ENCODE assay signal across 30 cellular contexts in the genomic region with DNA sequence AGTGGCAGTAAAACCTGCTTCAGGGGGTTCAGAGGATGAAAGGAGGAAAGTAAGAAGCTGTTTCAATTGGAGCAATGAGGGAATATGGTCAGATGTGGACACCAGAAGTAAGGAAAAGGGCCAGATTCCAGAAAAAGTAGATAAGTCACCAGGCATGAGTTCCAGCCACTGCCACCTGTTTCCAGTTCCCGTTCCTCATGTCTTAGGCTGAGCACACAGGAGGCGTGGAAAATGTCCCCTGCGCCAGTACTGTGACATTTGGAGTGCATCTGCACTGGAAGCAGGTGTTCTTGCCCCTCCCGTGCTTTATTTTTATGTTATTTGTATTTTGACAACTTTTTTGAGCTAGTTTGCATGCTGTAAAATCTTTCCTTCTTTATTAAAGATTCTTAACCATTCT. TPM values are rescaled to one million over a fixed set of nuclear protein-coding genes. Genes with fewer than 3 reads are reported as not detected.
DNase-seq lines count a peak whose midpoint lies in the region; ATAC-seq and TF ChIP-seq lines count a peak whose summit lies in the region.
"Had no signal": no experiment of that assay in that cellular context is flagged by ENCODE, and none has a peak within 500 bp of the region (broad histone marks: within the 10 kb centered on the region; RNA-seq: fewer than 3 reads in every experiment).

No MANE protein-coding gene starts in this region.

- no peaks in the 10 kb centered on the region for H3K27me3 Mint-ChIP-seq in activated naive CD4-positive, alpha-beta T cell treated with anti-CD3 and anti-CD28 coated beads for 36 hours (ENCODE audit: low read depth)
- H3K27me3 Mint-ChIP-seq: activated naive CD8-positive, alpha-beta T cell treated with anti-CD3 and anti-CD28 coated beads, Interleukin-2, amount 50 U/mL, for 24 hours; CD8-positive, alpha-beta memory T cell had no signal

- H2AFZ ChIP-seq in OCI-LY1 (ENCODE audit: low read length) = no peak overlapping the region

- H3K4me3 ChIP-seq in OCI-LY1 (ENCODE audit: low read depth, low read length, poor library complexity, severe bottlenecking) = no peak overlapping the region
- no peak overlapping the region for H3K4me3 ChIP-seq in skeletal muscle satellite cell (ENCODE audit: low read length)
- H3K4me3 ChIP-seq: HAP-1, skin epidermis, suprapubic skin had no signal

- H3K36me3 Mint-ChIP-seq in activated naive CD4-positive, alpha-beta T cell treated with anti-CD3 and anti-CD28 coated beads for 36 hours (ENCODE audit: low read depth) = peaks cover 3% of the 10 kb centered on the region

- H3K9me3 ChIP-seq in OCI-LY1 (ENCODE audit: low read length) (no peaks in the 10 kb centered on the region), skeletal muscle satellite cell (replicated peaks; ENCODE audit: low read length) (no peaks in the 10 kb centered on the region)
- H3K9me3 ChIP-seq: BE2C, HAP-1, neutrophil, suprapubic skin had no signal

- intact Hi-C loops in activated naive CD4-positive, alpha-beta T cell treated with anti-CD3 and anti-CD28 coated beads for 36 hours (cut with micrococcal nuclease) = no loop called here

- peaks cover 11% of the 10 kb centered on the region; the same call in 1 of the 2 replicates for H3K36me3 ChIP-seq in OCI-LY1 (ENCODE audit: insufficient read depth, low read length)
- peaks cover 41% of the 10 kb centered on the region for H3K36me3 ChIP-seq in skeletal muscle satellite cell (ENCODE audit: insufficient read depth, low read length)
- H3K36me3 ChIP-seq: BE2C, HAP-1, neutrophil, suprapubic skin had no signal

- no peaks in the 10 kb centered on the region for H3F3A ChIP-seq in OCI-LY1 (ENCODE audit: insufficient read depth, low read length)

- H3K9ac ChIP-seq in OCI-LY1 (ENCODE audit: low read length) (no peak overlapping the region), skeletal muscle satellite cell (ENCODE audit: low read depth, low read length) (no peak overlapping the region)

- H3K27ac Mint-ChIP-seq in activated naive CD4-positive, alpha-beta T cell treated with anti-CD3 and anti-CD28 coated beads for 36 hours = no peak overlapping the region
- H3K27ac Mint-ChIP-seq: activated naive CD8-positive, alpha-beta T cell treated with anti-CD3 and anti-CD28 coated beads, Interleukin-2, amount 50 U/mL, for 24 hours had no signal

- no peak for TF ChIP-seq CTCF in OCI-LY1 (IDR thresholded peaks at IDR 0.05; ENCODE audit: low read length)

- H3K4me1 ChIP-seq in OCI-LY1 (ENCODE audit: insufficient read depth, low read length, severe bottlenecking) (peaks cover 28% of the 10 kb centered on the region), skeletal muscle satellite cell (ENCODE audit: control insufficient read depth, insufficient read depth, low read length) (peaks cover 41% of the 10 kb centered on the region)
- H3K4me1 ChIP-seq: BE2C, HAP-1, suprapubic skin had no signal

- H3K27me3 ChIP-seq in OCI-LY1 (ENCODE audit: insufficient read depth, low read length) (no peaks in the 10 kb centered on the region), skeletal muscle satellite cell (ENCODE audit: control insufficient read depth, insufficient read depth, low read length) (no peaks in the 10 kb centered on the region)
- H3K27me3 ChIP-seq: BE2C, neutrophil, suprapubic skin had no signal

- ATAC-seq in GM18868 (IDR thresholded peaks at IDR 0.05; ENCODE audit: unreplicated experiment) = peak; percentile 21
- ATAC-seq: activated CD4-positive, CD25-positive, alpha-beta regulatory T cell treated with anti-CD3 and anti-CD28 coated beads, Interleukin-2, amount 50 U/mL, for 24 hours; activated naive CD8-positive, alpha-beta T cell treated with anti-CD3 and anti-CD28 coated beads, Interleukin-2, amount 50 U/mL, for 24 hours; left lobe of liver had no signal

- peak; percentile 32 for DNase-seq in kidney tubule cell (ENCODE audit: low spot score)
- DNase-seq in activated naive CD4-positive, alpha-beta T cell treated with anti-CD3 and anti-CD28 coated beads for 36 hours = no peak
- DNase-seq in medulla oblongata (ENCODE audit: extremely low spot score) = no peak
- no peak for DNase-seq in ureter (ENCODE audit: low spot score)
- DNase-seq: activated CD4-positive, alpha-beta T cell treated with anti-CD3 and anti-CD28 coated beads, Interleukin-2, amount 50 U/mL, for 48 hours; activated naive CD8-positive, alpha-beta T cell treated with anti-CD3 and anti-CD28 coated beads, Interleukin-2, amount 50 U/mL, for 24 hours; activated T-cell treated with anti-CD3 and anti-CD28 coated beads, Interleukin-2, amount 50 U/mL, for 48 hours; BE2C; caudate nucleus; CD8-positive, alpha-beta memory T cell; cortex of kidney; DMS 273 treated with DMSO at 0.1 percent for 48 hours; effector memory CD4-positive, alpha-beta T cell; mesendoderm; NCI-H1105 treated with DMSO at 0.1 percent for 48 hours; NCI-H1930; NCI-H524; NK-92 treated with Interleukin-12 subunit alpha and Interleukin-12 subunit beta, amount 100 ng/mL, for 24 hours; stimulated activated naive CD4-positive, alpha-beta T cell treated with Interleukin-2 at 50 U/mL for 16 hours; T-helper 2 cell had no signal

- no peaks in the 10 kb centered on the region for H3K9me3 Mint-ChIP-seq in activated naive CD4-positive, alpha-beta T cell treated with anti-CD3 and anti-CD28 coated beads for 36 hours
- H3K9me3 Mint-ChIP-seq: activated naive CD8-positive, alpha-beta T cell treated with anti-CD3 and anti-CD28 coated beads, Interleukin-2, amount 50 U/mL, for 24 hours; CD8-positive, alpha-beta memory T cell had no signal

- no peak overlapping the region for H3K27ac ChIP-seq in OCI-LY1 (ENCODE audit: low read depth, low read length, poor library complexity, severe bottlenecking)
- H3K27ac ChIP-seq: epithelial cell of prostate, neutrophil, skin epidermis, suprapubic skin had no signal

- H3K4me1 Mint-ChIP-seq in activated naive CD4-positive, alpha-beta T cell treated with anti-CD3 and anti-CD28 coated beads for 36 hours (ENCODE audit: low read depth) = no peaks in the 10 kb centered on the region
- H3K4me1 Mint-ChIP-seq: activated naive CD8-positive, alpha-beta T cell treated with anti-CD3 and anti-CD28 coated beads, Interleukin-2, amount 50 U/mL, for 24 hours; CD8-positive, alpha-beta memory T cell had no signal

- H3K4me3 Mint-ChIP-seq in activated naive CD4-positive, alpha-beta T cell treated with anti-CD3 and anti-CD28 coated beads for 36 hours = no peak overlapping the region
- H3K4me3 Mint-ChIP-seq: activated naive CD8-positive, alpha-beta T cell treated with anti-CD3 and anti-CD28 coated beads, Interleukin-2, amount 50 U/mL, for 24 hours; CD8-positive, alpha-beta memory T cell had no signal

- CTCF ChIA-PET in activated naive CD4-positive, alpha-beta T cell treated with anti-CD3 and anti-CD28 coated beads for 36 hours (lab: Charles Lee) = interaction anchor here (0.6 to 1.1 kb wide), 2 partner anchors 17 to 185 kb away, joined by 3 to 4 read pairs; no protein-coding TSS in a partner anchor

- peaks cover 21% of the 10 kb centered on the region for H3K79me2 ChIP-seq in OCI-LY1 (ENCODE audit: insufficient read depth, low read length)

- H3K9me2 ChIP-seq in OCI-LY1 (ENCODE audit: low read depth, low read length) = no peaks in the 10 kb centered on the region

- no peaks in the 10 kb centered on the region for H4K20me1 ChIP-seq in OCI-LY1 (ENCODE audit: insufficient read depth, low read length)

- H3K4me2 ChIP-seq in OCI-LY1 (ENCODE audit: low read length) (peak overlapping the region; percentile 17; the same call in 1 of the 2 replicates), skeletal muscle satellite cell (ENCODE audit: low read length) (peak overlapping the region; percentile 9)

RNA-seq across cellular contexts. Expression of gene LMO7, which starts 25.3 kb away (rescaled TPM):
- 24.6 and 61.4 TPM in 2 replicates for total RNA-seq in skeletal muscle satellite cell (2012; rRNA removed)
- 10 to 100 TPM; 10.5 to 12.0 TPM for total RNA-seq in activated naive CD4-positive, alpha-beta T cell treated with anti-CD3 and anti-CD28 coated beads for 36 hours
- 57.0 TPM for total RNA-seq in ureter
